In genomic region chr3:188673509-188674239, GRCh38 we compare ENCODE assay signal across 12 cellular contexts.
DNase-seq lines count a peak whose midpoint lies in the region; ATAC-seq, FAIRE-seq and TF ChIP-seq lines count a peak whose summit lies in the region.
"Had no signal": no experiment of that assay in that cellular context is flagged by ENCODE, and none has a peak within 500 bp of the region (broad histone marks: within the 10 kb centered on the region; RNA-seq: fewer than 3 reads in every experiment).

No MANE protein-coding gene starts in this region.

- H3K27me3 ChIP-seq in fibroblast of lung (ENCODE audit: control insufficient read depth, insufficient read depth, low read length) (no peaks in the 10 kb centered on the region), gastrocnemius medialis (no peaks in the 10 kb centered on the region)

- H3K9ac ChIP-seq in fibroblast of lung (ENCODE audit: insufficient read depth, low read length): no peak overlapping the region
- H3K9ac ChIP-seq in kidney (ENCODE audit: low read length in 2 of 2): no peak overlapping the region

- no peak for TF ChIP-seq CTCF in RWPE1 (conservative IDR thresholded peaks at IDR 0.05; ENCODE audit: low read depth)
- no peak for TF ChIP-seq CTCF in fibroblast of lung (conservative IDR thresholded peaks at IDR 0.05 in 1 of 2, IDR thresholded peaks at IDR 0.05 in 1 of 2; ENCODE audit: low read depth in 1 of 2, low read length in 2 of 2)
- no peak for TF ChIP-seq CTCF in gastrocnemius medialis (IDR thresholded peaks at IDR 0.05 in 4 of 5, conservative IDR thresholded peaks at IDR 0.05 in 1 of 5)
- no peak for TF ChIP-seq CTCF in kidney (IDR thresholded peaks at IDR 0.05; ENCODE audit: borderline replicate concordance, extremely low read depth, insufficient read depth)

- H3K27ac ChIP-seq in RWPE1 (no peak overlapping the region), fibroblast of lung (ENCODE audit: insufficient read depth, low read length) (no peak overlapping the region), gastrocnemius medialis (no peak overlapping the region), kidney (ENCODE audit: low read depth in 2 of 2, low read length in 2 of 2) (no peak overlapping the region)

- no peaks in the 10 kb centered on the region for H4K20me1 ChIP-seq in fibroblast of lung (ENCODE audit: control insufficient read depth, extremely low read depth, insufficient read depth, low read length)

- in situ Hi-C loops in gastrocnemius medialis (cut with MboI; ENCODE audit: low sequenced_read_pairs in 4 of 4): no loop called here

- no peak overlapping the region for H2AFZ ChIP-seq in fibroblast of lung (ENCODE audit: low read length)

- no peak overlapping the region for H3K4me3 ChIP-seq in fibroblast of lung (replicated peaks in 1 of 4; ENCODE audit: control extremely low read depth in 1 of 4, insufficient read depth in 1 of 4, low read depth in 3 of 4, low read length in 4 of 4)
- H3K4me3 ChIP-seq in gastrocnemius medialis: no peak overlapping the region
- no peak overlapping the region for H3K4me3 ChIP-seq in kidney (ENCODE audit: low read length in 2 of 2)

- POLR2A ChIA-PET in RWPE1 (lab: Yijun Ruan, JAX; ENCODE audit: low non-redundant PET): no interaction called here

- CTCF ChIA-PET in RWPE1 (lab: Yijun Ruan, JAX): interaction anchor here (0.9 to 1.1 kb wide), 2 partner anchors 10 to 933 kb away, joined by 5 to 6 read pairs; no protein-coding TSS in a partner anchor

- DNase-seq in HCEC 1CT (peak; percentile 89), RWPE1 (ENCODE audit: low spot score) (peak; percentile 95), fibroblast of lung (ENCODE audit: low read depth in 2 of 2) (peak; percentile 78 to 88), gastrocnemius medialis (no peak), kidney (no peak), midbrain (lab: John Stamatoyannopoulos, UW) (no peak), frontal cortex (ENCODE audit: low spot score in 2 of 2) (no peak)
- no peak for DNase-seq in activated effector memory CD4-positive, alpha-beta T cell treated with Interleukin-2 at 50 U/mL for 16 hours
- DNase-seq: activated T-cell treated with anti-CD3 and anti-CD28 coated beads, Interleukin-2, amount 50 U/mL, for 4 hours; effector memory CD8-positive, alpha-beta T cell; NCI-H187; stimulated activated CD4-positive, alpha-beta T cell treated with anti-CD3 and anti-CD28 coated beads, Interleukin-2, amount 100 ng/mL, for 24 hours had no signal

- no peak overlapping the region for H3K4me2 ChIP-seq in fibroblast of lung (ENCODE audit: extremely low read depth, insufficient read depth, low read length)

- no peaks in the 10 kb centered on the region for H3K9me3 ChIP-seq in fibroblast of lung (ENCODE audit: control insufficient read depth, insufficient read depth, low read depth, low read length)
- no peaks in the 10 kb centered on the region for H3K9me3 ChIP-seq in gastrocnemius medialis
- no peaks in the 10 kb centered on the region for H3K9me3 ChIP-seq in kidney (ENCODE audit: control insufficient read depth in 1 of 2, low read length in 2 of 2)

- no peak for FAIRE-seq in kidney (lab: Jason Lieb, UNC)
- no peak for FAIRE-seq in frontal cortex (lab: Jason Lieb, UNC)

- no peaks in the 10 kb centered on the region for H3K79me2 ChIP-seq in fibroblast of lung (ENCODE audit: control insufficient read depth, insufficient read depth, low read length)

- intact Hi-C loops in gastrocnemius medialis (cut with DNase I; ENCODE audit: low total_unique reads) (no loop called here), kidney (cut with DNase I) (no loop called here)

- ATAC-seq in gastrocnemius medialis: peak; percentile 60 to 74
- ATAC-seq: activated T-cell treated with anti-CD3 and anti-CD28 coated beads, Interleukin-2, amount 50 U/mL, for 4 hours; effector memory CD8-positive, alpha-beta T cell had no signal

- H3K36me3 ChIP-seq in fibroblast of lung (ENCODE audit: control insufficient read depth, insufficient read depth, low read length): no peaks in the 10 kb centered on the region
- H3K36me3 ChIP-seq in gastrocnemius medialis: no peaks in the 10 kb centered on the region
- H3K36me3 ChIP-seq in kidney (ENCODE audit: control insufficient read depth in 1 of 2, insufficient read depth in 2 of 2, low read length in 2 of 2): no peaks in the 10 kb centered on the region

- TF ChIP-seq POLR2A in gastrocnemius medialis (IDR thresholded peaks at IDR 0.05): no peak

- H3K4me1 ChIP-seq in fibroblast of lung (ENCODE audit: control insufficient read depth, extremely low read depth, insufficient read depth, low read length) (peaks cover 3% of the 10 kb centered on the region), gastrocnemius medialis (peaks cover 4 to 7% of the 10 kb centered on the region in 2 donors), kidney (ENCODE audit: control insufficient read depth in 1 of 2, insufficient read depth in 1 of 2, low read depth in 1 of 2, low read length in 2 of 2) (peaks cover 0 to 2% of the 10 kb centered on the region in 2 donors)

Comparison
In these comparisons a context has a peak if more than half of its experiments do, and no peak if none do; other contexts are left out.
1. DNase-seq: peak in HCEC 1CT (single experiment), RWPE1 (single experiment) and fibroblast of lung (2 of 2); none in gastrocnemius medialis (0 of 2), kidney (single experiment), activated effector memory CD4-positive, alpha-beta T cell treated with Interleukin-2 at 50 U/mL for 16 hours (single experiment), midbrain (single experiment) and frontal cortex (0 of 2).